Comparison of ENCODE assay signal across 7 cellular contexts in the genomic region with DNA sequence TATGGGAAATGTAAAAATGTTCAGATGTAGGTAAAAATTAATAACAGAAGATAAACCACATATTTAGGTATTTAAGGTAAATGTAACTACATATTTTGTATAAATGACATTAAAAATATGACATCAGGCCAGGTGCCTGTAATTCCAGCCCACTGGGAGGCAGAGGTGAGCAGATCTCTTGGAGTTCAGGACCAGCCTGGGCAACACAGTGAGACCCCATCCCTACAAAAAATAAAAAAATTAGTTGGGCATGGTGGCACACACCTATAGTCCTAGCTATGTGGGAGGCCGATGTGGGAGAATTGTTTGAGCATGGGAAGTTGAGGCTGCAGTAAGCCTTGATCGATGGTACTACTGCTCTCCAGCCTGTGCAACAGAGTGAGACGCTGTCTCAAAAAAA.
"Had no signal": no experiment of that assay in that cellular context is flagged by ENCODE, and none has a peak within 500 bp of the region (broad histone marks: within the 10 kb centered on the region; RNA-seq: fewer than 3 reads in every experiment).

No MANE protein-coding gene starts in this region.

- H3K9me3 Mint-ChIP-seq: H9 had no signal

- H3K27ac ChIP-seq: GM23248, HL-60 had no signal

- H3K4me3 ChIP-seq: GM23248, K562 had no signal

- H2AFZ ChIP-seq: GM23248 had no signal

- H3K27ac Mint-ChIP-seq: H9 had no signal

- H3K4me3 Mint-ChIP-seq: H9 had no signal

- ATAC-seq: K562 had no signal

- H3K9ac ChIP-seq: GM23248 had no signal

- DNase-seq: GM23248, H9, HCEC 1CT, IMR-90, KG1 had no signal
